ENCODE assay signal across 21 cellular contexts in the genomic region with DNA sequence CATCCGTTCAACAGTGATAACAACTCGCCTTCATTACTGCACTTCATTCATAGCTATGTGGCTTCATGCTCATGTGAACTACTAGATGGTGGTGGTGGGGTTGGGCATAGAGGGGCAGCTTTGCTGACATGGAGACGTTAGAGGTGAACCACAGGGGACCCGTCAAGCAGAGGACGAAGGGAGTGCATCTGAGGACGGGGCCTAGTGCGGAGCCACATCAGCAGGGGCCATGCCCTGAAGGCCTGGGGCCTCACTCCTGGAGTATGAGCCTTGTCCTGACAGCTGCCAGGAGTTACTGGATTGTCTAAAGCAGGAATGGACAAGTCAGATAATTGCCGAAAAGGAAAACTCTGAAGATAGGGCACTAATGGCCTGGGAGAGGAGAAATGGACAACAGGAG. TPM values are rescaled to one million over a fixed set of nuclear protein-coding genes. Genes with fewer than 3 reads are reported as not detected.
"Had no signal": no experiment of that assay in that cellular context is flagged by ENCODE, and none has a peak within 500 bp of the region (broad histone marks: within the 10 kb centered on the region; RNA-seq: fewer than 3 reads in every experiment).

No MANE protein-coding gene starts in this region.

- H3K4me1 ChIP-seq: SJSA1 had no signal

- DNase-seq: KBM-7, MV-4-11, NCI-H1048, NCI-H1105 treated with DMSO at 0.1 percent for 48 hours, NCI-H1417 treated with DMSO at 0.1 percent for 48 hours, NCI-H146, NCI-H1694 treated with DMSO at 0.1 percent for 48 hours, NCI-H1930, NCI-H2081, NCI-H2107, NCI-H510A, NCI-H524 treated with DMSO at 0.1 percent for 48 hours, NCI-H69, NCI-H774, Right ventricle myocardium superior, RPMI8226, SIG-M5 had no signal

- H3K4me3 ChIP-seq: SJSA1, SK-N-MC had no signal

- H3K9me3 ChIP-seq: SJSA1 had no signal

- H3K27ac ChIP-seq: HL-60, SJSA1, SK-N-MC had no signal

- H3K36me3 ChIP-seq: SJSA1 had no signal

- H3K27me3 ChIP-seq: SJSA1 had no signal

RNA-seq across cellular contexts. Expression of a gene that starts 36.4 kb away (rescaled TPM):
- total RNA-seq: MCF 10A, Right ventricle myocardium superior had no signal
